In the genomic region with DNA sequence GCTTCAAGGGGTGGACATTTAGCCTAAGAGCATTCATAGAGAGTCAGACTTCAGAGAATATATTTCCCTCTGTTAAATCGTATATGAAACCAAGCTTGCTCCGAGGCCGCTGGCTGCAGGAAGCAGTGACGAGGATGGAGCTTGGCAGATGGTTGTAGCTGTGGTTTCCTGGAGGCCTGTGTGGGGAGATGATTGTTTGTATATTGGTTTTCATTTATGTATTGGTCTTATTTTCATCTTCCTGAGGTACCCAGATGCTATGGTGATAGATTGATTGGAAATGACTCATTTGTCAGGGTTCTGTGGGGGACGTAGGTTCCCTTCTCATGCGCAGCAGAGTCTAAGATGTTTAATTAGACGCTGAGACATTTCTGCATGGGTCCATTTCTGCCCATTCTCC, we compare ENCODE assay signal across 8 cellular contexts. TPM values are rescaled to one million over a fixed set of nuclear protein-coding genes. Genes with fewer than 3 reads are reported as not detected.
DNase-seq lines count a peak whose midpoint lies in the region; ATAC-seq, FAIRE-seq and TF ChIP-seq lines count a peak whose summit lies in the region.

No MANE protein-coding gene starts in this region.

- TF ChIP-seq CTCF in gastroesophageal sphincter (IDR thresholded peaks at IDR 0.05): no peak

- WGBS in gastroesophageal sphincter (ENCODE audit: low coverage in 1 of 2), 2 donors: 67 to 75% methylated on average over 7 of the region's 7 CpGs

- H3K27ac ChIP-seq in gastroesophageal sphincter: peak overlapping the region in 3 of 4 donors; percentile 11 to 49 (median 39)

- DNase-seq in GDM1 (lab: John Stamatoyannopoulos, UW) (peak; percentile 76), KBM-7 (peak; percentile 90), activated T-cell treated with anti-CD3 and anti-CD28 coated beads for 4 hours (peak; percentile 37), HAP-1 (ENCODE audit: low spot score in 2 of 2) (no peak), RCC 7860 (ENCODE audit: low spot score) (no peak)
- peak; percentile 75 for DNase-seq in stimulated activated CD8-positive, alpha-beta memory T cell treated with anti-CD3 and anti-CD28 coated beads, Interleukin-4, amount 100 ng/mL, for 48 hours

- TF ChIP-seq EP300 in gastroesophageal sphincter (IDR thresholded peaks at IDR 0.05): no peak

- FAIRE-seq in RCC 7860 (lab: Jason Lieb, UNC): no peak

- H3K27me3 ChIP-seq in gastroesophageal sphincter: no peaks in the 10 kb centered on the region
- H3K27me3 ChIP-seq in HAP-1 (ENCODE audit: low read depth): peaks cover 3% of the 10 kb centered on the region; the same call in 1 of the 2 replicates

- peaks cover 3 to 33% (median 11%) of the 10 kb centered on the region in 3 donors for H3K4me1 ChIP-seq in gastroesophageal sphincter
- H3K4me1 ChIP-seq in HAP-1: no peaks in the 10 kb centered on the region

- in situ Hi-C loops in KBM-7 (cut with MboI; ENCODE audit: low pct_unique_long_range_greater_than_20kb, low sequenced_read_pairs) (no loop called here), HAP-1 (cut with MboI; ENCODE audit: low sequenced_read_pairs) (no loop called here)

- H3K36me3 ChIP-seq in gastroesophageal sphincter (peaks cover 0 to 11% of the 10 kb centered on the region in 2 donors), HAP-1 (replicated peaks) (no peaks in the 10 kb centered on the region)

- ATAC-seq in gastroesophageal sphincter (peak; percentile 46), GM19023 (IDR thresholded peaks at IDR 0.05; ENCODE audit: unreplicated experiment) (no peak)

- peaks cover 0 to 11% (median 0%) of the 10 kb centered on the region in 3 donors for H3K9me3 ChIP-seq in gastroesophageal sphincter
- no peaks in the 10 kb centered on the region for H3K9me3 ChIP-seq in HAP-1

- TF ChIP-seq POLR2A in gastroesophageal sphincter (IDR thresholded peaks at IDR 0.05): no peak

- H3K4me3 ChIP-seq in gastroesophageal sphincter (no peak overlapping the region), HAP-1 (no peak overlapping the region)

RNA-seq across cellular contexts. Expression of a gene that starts 26.1 kb away (rescaled TPM):
- 10 to 100 TPM; 20.0 to 38.1 (median 27.8) TPM for total RNA-seq in gastroesophageal sphincter

Comparison
In these comparisons a context has a peak if more than half of its experiments do, and no peak if none do; other contexts are left out.
1. DNase-seq: peak in GDM1 (single experiment), KBM-7 (single experiment), activated T-cell treated with anti-CD3 and anti-CD28 coated beads for 4 hours (single experiment) and stimulated activated CD8-positive, alpha-beta memory T cell treated with anti-CD3 and anti-CD28 coated beads, Interleukin-4, amount 100 ng/mL, for 48 hours (single experiment); none in HAP-1 (0 of 2) and RCC 7860 (single experiment).